ENCODE assay signal across 15 cellular contexts in the genomic region with DNA sequence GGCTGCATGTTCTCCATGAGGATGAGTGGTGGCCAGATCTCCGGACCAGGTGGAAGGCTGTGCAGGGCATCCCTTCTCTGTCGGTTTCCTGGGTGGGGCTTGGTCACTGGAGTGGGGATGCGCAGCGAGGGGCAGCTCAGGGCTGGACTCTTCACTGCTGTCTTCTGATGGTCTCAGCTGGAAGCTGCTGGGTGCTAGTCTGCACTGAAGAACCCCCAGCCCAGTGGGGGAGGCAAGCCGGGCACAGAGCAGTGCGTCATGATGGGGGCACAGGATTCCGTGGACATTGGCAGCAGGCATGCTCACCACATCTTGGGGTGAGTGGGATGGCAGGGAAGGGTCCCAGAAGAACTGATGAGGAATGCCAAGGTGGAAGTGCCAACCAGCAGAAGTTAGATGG. TPM values are rescaled to one million over a fixed set of nuclear protein-coding genes. Genes with fewer than 3 reads are reported as not detected.
DNase-seq lines count a peak whose midpoint lies in the region; ATAC-seq and TF ChIP-seq lines count a peak whose summit lies in the region.
"Had no signal": no experiment of that assay in that cellular context is flagged by ENCODE, and none has a peak within 500 bp of the region (broad histone marks: within the 10 kb centered on the region; RNA-seq: fewer than 3 reads in every experiment).

No MANE protein-coding gene starts in this region.

- H3K79me2 ChIP-seq in Karpas-422 (ENCODE audit: low read length) = peaks cover 76% of the 10 kb centered on the region

- TF ChIP-seq POLR2A in sigmoid colon (IDR thresholded peaks at IDR 0.05) (no peak), prostate gland (IDR thresholded peaks at IDR 0.05) (no peak)

- H3K27ac Mint-ChIP-seq in endodermal cell = no peak overlapping the region

- H4K20me1 ChIP-seq in Karpas-422 (ENCODE audit: insufficient read depth, low read depth, low read length) = no peaks in the 10 kb centered on the region

- no peak overlapping the region for H2AFZ ChIP-seq in Karpas-422 (ENCODE audit: low read length)

- H3K27ac ChIP-seq in AG04450 (ENCODE audit: low read depth, low read length) (peak overlapping the region; percentile 81), Karpas-422 (ENCODE audit: low read length) (peak overlapping the region; percentile 97), endodermal cell (ENCODE audit: low read depth, low read length) (no peak overlapping the region), sigmoid colon (peak overlapping the region in 2 of 4 donors; percentile 68 to 83), prostate gland (no peak overlapping the region)
- H3K27ac ChIP-seq: RWPE1 had no signal

- CTCF ChIA-PET in AG04450 (lab: Charles Lee) = interaction anchor here (0.5 kb wide), 1 partner anchor 13 kb away, joined by 5 read pairs; no protein-coding TSS in a partner anchor

- intact Hi-C loops in sigmoid colon (cut with DNase I) (no loop called here), prostate gland (cut with DNase I) (no loop called here)

- no peaks in the 10 kb centered on the region for H3K9me2 ChIP-seq in Karpas-422 (replicated peaks; ENCODE audit: insufficient read depth, low read length)

- peak overlapping the region; percentile 67 for H3K4me2 ChIP-seq in Karpas-422 (ENCODE audit: low read depth, low read length, poor library complexity, severe bottlenecking)

- TF ChIP-seq CTCF in AG04450 (IDR thresholded peaks at IDR 0.05; ENCODE audit: low read depth, low read length) = no peak
- no peak for TF ChIP-seq CTCF in endodermal cell (conservative IDR thresholded peaks at IDR 0.05)
- no peak for TF ChIP-seq CTCF in sigmoid colon (IDR thresholded peaks at IDR 0.05)
- no peak for TF ChIP-seq CTCF in prostate gland (IDR thresholded peaks at IDR 0.05)

- H3K9me3 ChIP-seq in AG04450 (ENCODE audit: control insufficient read depth, insufficient read depth, low read length) = peaks cover 4% of the 10 kb centered on the region; the same call in 1 of the 2 replicates
- no peaks in the 10 kb centered on the region for H3K9me3 ChIP-seq in Karpas-422 (ENCODE audit: low read length)
- peaks cover 12% of the 10 kb centered on the region for H3K9me3 ChIP-seq in endodermal cell (ENCODE audit: control insufficient read depth, low read length)
- no peaks in the 10 kb centered on the region for H3K9me3 ChIP-seq in sigmoid colon
- no peaks in the 10 kb centered on the region for H3K9me3 ChIP-seq in prostate gland
- H3K9me3 ChIP-seq: Caco-2 had no signal

- H3K36me3 ChIP-seq in Karpas-422 (ENCODE audit: insufficient read depth, low read length) (peaks cover 20% of the 10 kb centered on the region), endodermal cell (ENCODE audit: control insufficient read depth, insufficient read depth, low read length) (peaks cover 7% of the 10 kb centered on the region), sigmoid colon (no peaks in the 10 kb centered on the region), prostate gland (no peaks in the 10 kb centered on the region)

- H3K4me1 Mint-ChIP-seq in endodermal cell = peaks cover 15% of the 10 kb centered on the region

- H3K9ac ChIP-seq in Karpas-422 (ENCODE audit: low read length) = peak overlapping the region; percentile 66
- H3K9ac ChIP-seq in endodermal cell (ENCODE audit: extremely low read depth, low read length, poor library complexity, severe bottlenecking) = no peak overlapping the region

- H3K9me3 Mint-ChIP-seq in endodermal cell = peaks cover 12% of the 10 kb centered on the region

- H3K4me3 ChIP-seq in AG04450 (ENCODE audit: low read depth, low read length) = no peak overlapping the region
- peak overlapping the region; percentile 35 for H3K4me3 ChIP-seq in Karpas-422 (ENCODE audit: low read length)
- no peak overlapping the region for H3K4me3 ChIP-seq in endodermal cell (ENCODE audit: low read length)
- no peak overlapping the region for H3K4me3 ChIP-seq in sigmoid colon
- no peak overlapping the region for H3K4me3 ChIP-seq in prostate gland

- DNase-seq in AG04450 (ENCODE audit: low read depth, low spot score) (no peak), Karpas-422 (no peak), endodermal cell (peak; percentile 30), sigmoid colon (peak; percentile 59), AG08396 (ENCODE audit: low spot score) (no peak), left lobe of liver (ENCODE audit: low spot score) (no peak), prostate gland (ENCODE audit: low spot score) (no peak), germinal center (ENCODE audit: low spot score) (no peak)
- DNase-seq: 8988T, Caco-2, DMS53, NCI-H1436 treated with DMSO at 0.1 percent for 48 hours, NCI-H2081, NCI-H510A treated with DMSO at 0.1 percent for 48 hours had no signal

- H3K4me1 ChIP-seq in Karpas-422 (ENCODE audit: low read length) (peaks cover 82% of the 10 kb centered on the region), endodermal cell (ENCODE audit: control insufficient read depth, insufficient read depth, low read length) (peaks cover 11% of the 10 kb centered on the region), sigmoid colon (peaks cover 0 to 37% (median 28%) of the 10 kb centered on the region in 4 donors), prostate gland (replicated peaks) (no peaks in the 10 kb centered on the region)

- H3K27me3 ChIP-seq in AG04450 (ENCODE audit: control insufficient read depth, insufficient read depth, low read length) = no peaks in the 10 kb centered on the region
- H3K27me3 ChIP-seq in Karpas-422 (ENCODE audit: low read length) = no peaks in the 10 kb centered on the region
- H3K27me3 ChIP-seq in endodermal cell (ENCODE audit: control insufficient read depth, insufficient read depth, low read length, poor library complexity, severe bottlenecking) = no peaks in the 10 kb centered on the region
- H3K27me3 ChIP-seq in sigmoid colon = no peaks in the 10 kb centered on the region
- no peaks in the 10 kb centered on the region for H3K27me3 ChIP-seq in prostate gland (replicated peaks; ENCODE audit: insufficient read depth)

- no peaks in the 10 kb centered on the region for H3K27me3 Mint-ChIP-seq in endodermal cell (ENCODE audit: insufficient read depth)

- H3K4me3 Mint-ChIP-seq in endodermal cell = no peak overlapping the region

- TF ChIP-seq EP300 in sigmoid colon (IDR thresholded peaks at IDR 0.05) = no peak

- POLR2A ChIA-PET in AG04450 (lab: Yijun Ruan, JAX) = no interaction called here

- peaks cover 22% of the 10 kb centered on the region for H3K36me3 Mint-ChIP-seq in endodermal cell (ENCODE audit: low read depth)

- 94 to 100% methylated on average over 3 to 7 of the region's 7 CpGs for WGBS in endodermal cell (ENCODE audit: insufficient coverage in 1 of 2, insufficient read length in 1 of 2), 2 experiments
- 95 to 98% methylated on average over 7 of the region's 7 CpGs for WGBS in sigmoid colon, 2 donors
- 96% methylated on average over 7 of the region's 7 CpGs for WGBS in prostate gland

- ATAC-seq in left lobe of liver = no peak

RNA-seq across cellular contexts. Expression of gene EEPD1, which starts 39.8 kb away (rescaled TPM):
- polyA plus RNA-seq in AG04450 (2011; rRNA removed) = 21.1 and 22.7 TPM in 2 replicates
- 20.0 and 22.8 TPM in 2 replicates for polyA minus RNA-seq in AG04450 (2011; rRNA and poly(A)+ RNA removed)
- 28.8 and 63.5 TPM in 2 replicates for total RNA-seq in Karpas-422 (2014; rRNA removed; shearing (Covaris generic); ENCODE audit: low replicate concordance)
- total RNA-seq in endodermal cell = 10 to 100 TPM in 1 of 2 donors, 1 to 10 TPM in 1; 9.7 to 11.4 TPM
- polyA plus RNA-seq in endodermal cell (2013, experiment 1 of 2) = 5.7 TPM
- polyA plus RNA-seq in endodermal cell (2013, experiment 2 of 2) = 6.1 TPM
- 10 to 100 TPM; 10.9 to 18.1 (median 13.5) TPM for total RNA-seq in sigmoid colon
- polyA plus RNA-seq in sigmoid colon = 10 to 100 TPM in 2 of 3 donors, 1 to 10 TPM in 1; 6.6 to 16.6 (median 14.3) TPM
- 10.3 TPM for total RNA-seq in left lobe of liver
- 10 to 100 TPM; 21.9 to 30.1 TPM for total RNA-seq in prostate gland

Comparison
In these comparisons a context has a peak if more than half of its experiments do, and no peak if none do; other contexts are left out.
1. DNase-seq: peak in endodermal cell (single experiment) and sigmoid colon (single experiment); none in AG04450 (single experiment), Karpas-422 (single experiment), AG08396 (single experiment), left lobe of liver (single experiment), prostate gland (single experiment) and germinal center (single experiment).
2. H3K27ac ChIP-seq: peak in AG04450 (single experiment) and Karpas-422 (single experiment); none in endodermal cell (single experiment) and prostate gland (0 of 2).